In genomic region chr1:244444854-244445253, GRCh38 we compare ENCODE assay signal across 13 cellular contexts. TPM values are rescaled to one million over a fixed set of nuclear protein-coding genes. Genes with fewer than 3 reads are reported as not detected.
A peak's percentile ranks its signal among the peaks of the same experiment; 100 is the strongest.
DNase-seq lines count a peak whose midpoint lies in the region; ATAC-seq and TF ChIP-seq lines count a peak whose summit lies in the region.
"Had no signal": no experiment of that assay in that cellular context is flagged by ENCODE, and none has a peak within 500 bp of the region (broad histone marks: within the 10 kb centered on the region; RNA-seq: fewer than 3 reads in every experiment).

No MANE protein-coding gene starts in this region.

- ATAC-seq in DND-41 (ENCODE audit: insufficient read depth, low read depth) (no peak), GM21529 (IDR thresholded peaks at IDR 0.05; ENCODE audit: unreplicated experiment) (no peak)
- ATAC-seq: right lobe of liver had no signal

- H3K4me3 ChIP-seq in DND-41 (ENCODE audit: low read depth in 1 of 2, low read length in 2 of 2) (no peak overlapping the region), fibroblast of lung (replicated peaks in 1 of 4; ENCODE audit: control extremely low read depth in 1 of 4, insufficient read depth in 1 of 4, low read depth in 3 of 4, low read length in 4 of 4) (no peak overlapping the region), WERI-Rb-1 (ENCODE audit: low read depth, low read length) (no peak overlapping the region)
- H3K4me3 ChIP-seq: right lobe of liver had no signal

- no peak overlapping the region for H3K9ac ChIP-seq in DND-41 (ENCODE audit: low read depth, low read length)
- H3K9ac ChIP-seq in fibroblast of lung (ENCODE audit: insufficient read depth, low read length), result no peak overlapping the region

- H3K27ac Mint-ChIP-seq in glutamatergic neuron (ENCODE audit: unreplicated experiment), result no peak overlapping the region

- H3K36me3 ChIP-seq in DND-41 (ENCODE audit: insufficient read depth, low read length), result peaks cover 34% of the 10 kb centered on the region
- no peaks in the 10 kb centered on the region for H3K36me3 ChIP-seq in fibroblast of lung (ENCODE audit: control insufficient read depth, insufficient read depth, low read length)
- H3K36me3 ChIP-seq in WERI-Rb-1, result peaks cover 3% of the 10 kb centered on the region
- H3K36me3 ChIP-seq: right lobe of liver had no signal

- no peaks in the 10 kb centered on the region for H3K9me3 Mint-ChIP-seq in glutamatergic neuron (ENCODE audit: unreplicated experiment)

- DNase-seq in DND-41, result no peak
- DNase-seq in NCI-H69 (lab: John Stamatoyannopoulos, UW), result peak; percentile 92
- peak in 1 of 2 donors; percentile 20 for DNase-seq in fibroblast of lung (ENCODE audit: low read depth in 2 of 2)
- DNase-seq in pons (ENCODE audit: low spot score), result peak; percentile 48
- DNase-seq in islet precursor cell, result no peak
- no peak for DNase-seq in glutamatergic neuron
- no peak for DNase-seq in WERI-Rb-1
- DNase-seq: central memory CD4-positive, alpha-beta T cell; GOT3; right lobe of liver; SHP77 treated with DMSO at 0.1 percent for 48 hours had no signal

- H3K36me3 Mint-ChIP-seq in glutamatergic neuron (ENCODE audit: unreplicated experiment), result no peaks in the 10 kb centered on the region

- peak overlapping the region; percentile 40; the same call in 1 of the 2 replicates for H3K4me2 ChIP-seq in DND-41 (ENCODE audit: insufficient read depth, low read length)
- peak overlapping the region; percentile 44 for H3K4me2 ChIP-seq in fibroblast of lung (ENCODE audit: extremely low read depth, insufficient read depth, low read length)

- H3K27me3 ChIP-seq in DND-41 (ENCODE audit: insufficient read depth, low read length, poor library complexity) (no peaks in the 10 kb centered on the region), fibroblast of lung (ENCODE audit: control insufficient read depth, insufficient read depth, low read length) (no peaks in the 10 kb centered on the region), WERI-Rb-1 (ENCODE audit: insufficient read depth, low read depth, severe bottlenecking) (no peaks in the 10 kb centered on the region)
- H3K27me3 ChIP-seq: right lobe of liver had no signal

- no peak overlapping the region for H3K4me3 Mint-ChIP-seq in glutamatergic neuron (ENCODE audit: unreplicated experiment)

- H4K20me1 ChIP-seq in DND-41 (ENCODE audit: insufficient read depth, low read length) (peaks cover 10% of the 10 kb centered on the region; the same call in 1 of the 2 replicates), fibroblast of lung (ENCODE audit: control insufficient read depth, extremely low read depth, insufficient read depth, low read length) (no peaks in the 10 kb centered on the region)

- H2AFZ ChIP-seq in DND-41 (ENCODE audit: low read depth, low read length), result no peak overlapping the region
- H2AFZ ChIP-seq in fibroblast of lung (ENCODE audit: low read length), result no peak overlapping the region

- no peaks in the 10 kb centered on the region for H3K27me3 Mint-ChIP-seq in glutamatergic neuron (ENCODE audit: unreplicated experiment)

- peaks cover 96% of the 10 kb centered on the region for H3K79me2 ChIP-seq in DND-41 (ENCODE audit: insufficient read depth, low read length)
- H3K79me2 ChIP-seq in fibroblast of lung (ENCODE audit: control insufficient read depth, insufficient read depth, low read length), result peaks cover 87% of the 10 kb centered on the region

- H3K4me1 Mint-ChIP-seq in glutamatergic neuron (ENCODE audit: low read depth, unreplicated experiment), result peaks cover 17% of the 10 kb centered on the region

- peaks cover 16% of the 10 kb centered on the region for H3K4me1 ChIP-seq in DND-41 (ENCODE audit: insufficient read depth, low read length)
- peaks cover 15% of the 10 kb centered on the region for H3K4me1 ChIP-seq in fibroblast of lung (ENCODE audit: control insufficient read depth, extremely low read depth, insufficient read depth, low read length)

- H3K27ac ChIP-seq in DND-41 (ENCODE audit: low read length), result no peak overlapping the region
- peak overlapping the region; percentile 49 for H3K27ac ChIP-seq in fibroblast of lung (ENCODE audit: insufficient read depth, low read length)
- H3K27ac ChIP-seq in WERI-Rb-1, result no peak overlapping the region
- H3K27ac ChIP-seq: HL-60 had no signal

- H3K9me3 ChIP-seq in DND-41 (ENCODE audit: insufficient read depth, low read length, severe bottlenecking) (no peaks in the 10 kb centered on the region), fibroblast of lung (ENCODE audit: control insufficient read depth, insufficient read depth, low read depth, low read length) (no peaks in the 10 kb centered on the region), WERI-Rb-1 (ENCODE audit: severe bottlenecking) (no peaks in the 10 kb centered on the region)
- H3K9me3 ChIP-seq: right lobe of liver had no signal

- TF ChIP-seq CTCF in DND-41 (IDR thresholded peaks at IDR 0.05; ENCODE audit: borderline replicate concordance, extremely low read depth, low read length, poor library complexity, severe bottlenecking) (no peak), fibroblast of lung (conservative IDR thresholded peaks at IDR 0.05 in 1 of 2, IDR thresholded peaks at IDR 0.05 in 1 of 2; ENCODE audit: low read depth in 1 of 2, low read length in 2 of 2) (no peak), glutamatergic neuron (IDR thresholded peaks at IDR 0.05; ENCODE audit: partially characterized antibody, unreplicated experiment) (no peak), WERI-Rb-1 (IDR thresholded peaks at IDR 0.05; ENCODE audit: low read depth, low read length) (no peak)

RNA-seq across cellular contexts. Expression of gene ADSS2, which starts 6.9 kb away (rescaled TPM):
- 50.1 and 62.1 TPM in 2 replicates for total RNA-seq in fibroblast of lung
- polyA plus RNA-seq in fibroblast of lung, result 54.0 and 55.9 TPM in 2 replicates
- 35.0 and 36.9 TPM in 2 replicates for polyA plus RNA-seq in fibroblast of lung (2012)
- 0.85 and 2.8 TPM in 2 replicates for polyA minus RNA-seq in fibroblast of lung (ENCODE audit: low replicate concordance)
- 31.9 TPM for total RNA-seq in glutamatergic neuron (ENCODE audit: unreplicated experiment)

RNA-seq across cellular contexts. Expression of gene CATSPERE, which starts 16.2 kb away (rescaled TPM):
- total RNA-seq in fibroblast of lung (0.77 and 0.99 TPM in 2 replicates), glutamatergic neuron (ENCODE audit: unreplicated experiment) (0.59 TPM)
- polyA plus RNA-seq in fibroblast of lung, result 0.08 and 0.59 TPM in 2 replicates
- 0.05 TPM in 1 of 2 replicates, not detected in the other for polyA plus RNA-seq in fibroblast of lung (2012)
- not detected in 2 replicates for polyA minus RNA-seq in fibroblast of lung (ENCODE audit: low replicate concordance)

Comparison
In these comparisons a context has a peak if more than half of its experiments do, and no peak if none do; other contexts are left out.
1. DNase-seq: peak in NCI-H69 (single experiment) and pons (single experiment); none in DND-41 (single experiment), islet precursor cell (single experiment), glutamatergic neuron (single experiment) and WERI-Rb-1 (single experiment).